29 cellular contexts compared by ENCODE assay signal in genomic region chr10:50477287-50477686, GRCh38.
"Had no signal": no experiment of that assay in that cellular context is flagged by ENCODE, and none has a peak within 500 bp of the region (broad histone marks: within the 10 kb centered on the region; RNA-seq: fewer than 3 reads in every experiment).

No MANE protein-coding gene starts in this region.

- DNase-seq: colonic mucosa; cortex of kidney; dermis blood vessel endothelial cell; dorsolateral prefrontal cortex; effector CD4-positive, alpha-beta T cell; effector CD8-positive, alpha-beta T cell; effector memory CD4-positive, alpha-beta T cell; effector memory CD8-positive, alpha-beta T cell; endodermal cell; erythroblast; esophagus squamous epithelium; foreskin fibroblast; foreskin keratinocyte; foreskin melanocyte; gastrocnemius medialis; glutamatergic neuron; head of caudate nucleus; heart left ventricle; heart right ventricle had no signal

- H3K36me3 ChIP-seq: colonic mucosa, esophagus muscularis mucosa, gastrocnemius medialis, heart left ventricle, heart right ventricle had no signal

- H3K4me3 ChIP-seq: colonic mucosa, coronary artery, dorsolateral prefrontal cortex, esophagus muscularis mucosa, esophagus squamous epithelium, gastrocnemius medialis, gastroesophageal sphincter, heart left ventricle, heart right ventricle had no signal

- ATAC-seq: effector memory CD8-positive, alpha-beta T cell; esophagus mucosa; foreskin keratinocyte; gastrocnemius medialis; gastroesophageal sphincter; heart left ventricle had no signal

- H3K27me3 ChIP-seq: colonic mucosa, dorsolateral prefrontal cortex, esophagus muscularis mucosa, esophagus squamous epithelium, foreskin keratinocyte, gastrocnemius medialis, gastroesophageal sphincter, heart left ventricle, heart right ventricle had no signal

- H3K4me1 ChIP-seq: colonic mucosa, foreskin keratinocyte, gastroesophageal sphincter had no signal

- H3K27ac Mint-ChIP-seq: dendritic cell treated with granulocyte-macrophage colony-stimulating factor and Interleukin-4, amounts not matched to agents 40 ng/mL and 50 ng/mL, for 4 days; effector memory CD8-positive, alpha-beta T cell; endodermal cell had no signal

- H3K9me3 ChIP-seq: colonic mucosa, esophagus muscularis mucosa, esophagus squamous epithelium, gastrocnemius medialis, gastroesophageal sphincter had no signal

- H3K27me3 Mint-ChIP-seq: dendritic cell treated with granulocyte-macrophage colony-stimulating factor and Interleukin-4, amounts not matched to agents 40 ng/mL and 50 ng/mL, for 4 days; effector memory CD8-positive, alpha-beta T cell had no signal

- H3K9me3 Mint-ChIP-seq: effector memory CD8-positive, alpha-beta T cell had no signal

- FAIRE-seq: colon, endometrium, endothelial cell of umbilical vein, frontal cortex had no signal

- H3K27ac ChIP-seq: colonic mucosa, coronary artery, dorsolateral prefrontal cortex, epithelial cell of prostate, esophagus muscularis mucosa, esophagus squamous epithelium, foreskin keratinocyte, gastrocnemius medialis, gastroesophageal sphincter, heart left ventricle, heart right ventricle had no signal

- H3K4me3 Mint-ChIP-seq: dendritic cell treated with granulocyte-macrophage colony-stimulating factor and Interleukin-4, amounts not matched to agents 40 ng/mL and 50 ng/mL, for 4 days; effector memory CD8-positive, alpha-beta T cell; endodermal cell had no signal
